16 cellular contexts compared by ENCODE assay signal in genomic region chr1:202215472-202216130, GRCh38. TPM values are rescaled to one million over a fixed set of nuclear protein-coding genes. Genes with fewer than 3 reads are reported as not detected.
DNase-seq lines count a peak whose midpoint lies in the region; ATAC-seq, FAIRE-seq and TF ChIP-seq lines count a peak whose summit lies in the region.
"Had no signal": no experiment of that assay in that cellular context is flagged by ENCODE, and none has a peak within 500 bp of the region (broad histone marks: within the 10 kb centered on the region; RNA-seq: fewer than 3 reads in every experiment).

No MANE protein-coding gene starts in this region.

- peak overlapping the region; percentile 31 for H3K4me3 Mint-ChIP-seq in type B pancreatic cell

- H3K27ac ChIP-seq in ascending aorta (peak overlapping the region; percentile 60 to 74), keratinocyte (ENCODE audit: control insufficient read depth, insufficient read depth, low read length) (no peak overlapping the region)
- H3K27ac ChIP-seq: C4-2B, HL-60 had no signal

- H3K4me1 ChIP-seq in ascending aorta = peaks cover 13 to 51% of the 10 kb centered on the region in 2 donors
- peaks cover 10% of the 10 kb centered on the region for H3K4me1 ChIP-seq in keratinocyte (ENCODE audit: control insufficient read depth, extremely low read depth, insufficient read depth, low read length)

- no peaks in the 10 kb centered on the region for H3K36me3 Mint-ChIP-seq in type B pancreatic cell
- H3K36me3 Mint-ChIP-seq: CD4-positive, alpha-beta memory T cell had no signal

- dilution Hi-C loops in keratinocyte (cut with MboI; ENCODE audit: extremely low pct_ligation_motif_present, low sequenced_read_pairs) = no loop called here

- H3K4me3 ChIP-seq in ascending aorta (peak overlapping the region in 1 of 2 donors; percentile 70), keratinocyte (ENCODE audit: control insufficient read depth in 2 of 3, extremely low read depth in 1 of 3, insufficient read depth in 2 of 3, low read depth in 1 of 3, low read length in 3 of 3) (no peak overlapping the region)

- no peaks in the 10 kb centered on the region for H3K9me1 ChIP-seq in keratinocyte (ENCODE audit: control insufficient read depth, extremely low read depth, insufficient read depth, low read length)

- no peaks in the 10 kb centered on the region for H3K9me3 Mint-ChIP-seq in type B pancreatic cell
- H3K9me3 Mint-ChIP-seq: CD4-positive, alpha-beta memory T cell; GM23338; H9 had no signal

- no peaks in the 10 kb centered on the region for H4K20me1 ChIP-seq in keratinocyte (ENCODE audit: control insufficient read depth, extremely low read depth, insufficient read depth, low read length)

- H3K79me2 ChIP-seq in keratinocyte (ENCODE audit: control insufficient read depth, insufficient read depth, low read length) = no peaks in the 10 kb centered on the region

- no peak for TF ChIP-seq CTCF in ascending aorta (IDR thresholded peaks at IDR 0.05)
- TF ChIP-seq CTCF in keratinocyte (optimal IDR thresholded peaks at IDR 0.05 in 1 of 3, IDR thresholded peaks at IDR 0.05 in 1 of 3, conservative IDR thresholded peaks at IDR 0.05 in 1 of 3; ENCODE audit: extremely low read depth in 1 of 3, insufficient read depth in 2 of 3, low read length in 3 of 3) = no peak
- TF ChIP-seq CTCF in type B pancreatic cell (conservative IDR thresholded peaks at IDR 0.05) = no peak

- DNase-seq in NCI-H82 (lab: John Stamatoyannopoulos, UW) (peak; percentile 45), NCI-H82 treated with DMSO at 0.1 percent for 48 hours (lab: John Stamatoyannopoulos, UW; ENCODE audit: unreplicated experiment) (no peak), ascending aorta (ENCODE audit: low spot score in 2 of 2) (no peak), keratinocyte (ENCODE audit: low read depth, low spot score) (no peak), type B pancreatic cell (ENCODE audit: extremely low spot score, unreplicated experiment) (no peak), ACHN (no peak)
- DNase-seq: 8988T; CD4-positive, alpha-beta memory T cell; DMS153; GF-D8; H9 had no signal

- no peak overlapping the region for H2AFZ ChIP-seq in keratinocyte (ENCODE audit: control insufficient read depth, low read length)

- no peak overlapping the region for H3K9ac ChIP-seq in keratinocyte (ENCODE audit: control insufficient read depth, extremely low read depth, insufficient read depth, low read length)

- no peak overlapping the region for H3K4me2 ChIP-seq in keratinocyte (ENCODE audit: control insufficient read depth, extremely low read depth, insufficient read depth, low read depth, low read length)

- H3K27me3 ChIP-seq in ascending aorta = no peaks in the 10 kb centered on the region
- H3K27me3 ChIP-seq in keratinocyte (ENCODE audit: control insufficient read depth, extremely low read depth, insufficient read depth, low read length) = peaks cover 8% of the 10 kb centered on the region

- peaks cover 13% of the 10 kb centered on the region for H3K4me1 Mint-ChIP-seq in type B pancreatic cell (ENCODE audit: unreplicated experiment)

- intact Hi-C loops in ascending aorta (cut with DNase I) = no loop called here

- peak; percentile 17 for FAIRE-seq in keratinocyte (lab: Jason Lieb, UNC)

- in situ Hi-C loops in ACHN (cut with HindIII; ENCODE audit: low pct_ligation_motif_present, low pct_unique_long_range_greater_than_20kb, low sequenced_read_pairs) = loop anchor here (25.0 kb wide), 1 partner anchor 97 kb away; no protein-coding TSS in a partner anchor

- no peaks in the 10 kb centered on the region for H3K36me3 ChIP-seq in ascending aorta
- no peaks in the 10 kb centered on the region for H3K36me3 ChIP-seq in keratinocyte (ENCODE audit: control insufficient read depth in 2 of 2, extremely low read depth in 1 of 2, insufficient read depth in 2 of 2, low read length in 2 of 2)

- ATAC-seq in HG02588 (IDR thresholded peaks at IDR 0.05; ENCODE audit: unreplicated experiment) (no peak), GM21576 (IDR thresholded peaks at IDR 0.05; ENCODE audit: unreplicated experiment) (no peak)
- ATAC-seq: GM23338 had no signal

- peaks cover 79% of the 10 kb centered on the region for H3K27me3 Mint-ChIP-seq in type B pancreatic cell

- H3K9me3 ChIP-seq in ascending aorta (no peaks in the 10 kb centered on the region), keratinocyte (ENCODE audit: control insufficient read depth, low read depth, low read length) (no peaks in the 10 kb centered on the region)

- H3K27ac Mint-ChIP-seq in type B pancreatic cell = no peak overlapping the region
- H3K27ac Mint-ChIP-seq: CD4-positive, alpha-beta memory T cell; GM23338; H9 had no signal

RNA-seq across cellular contexts. Expression of gene LGR6, which starts 22.0 kb away (rescaled TPM):
- total RNA-seq in ascending aorta (26.0 TPM), type B pancreatic cell (ENCODE audit: low replicate concordance) (2.8 and 6.9 TPM in 2 replicates)
- 0.39 to 1.5 TPM (median 0.42 TPM) in 3 replicates for polyA plus RNA-seq in keratinocyte
- polyA plus RNA-seq in keratinocyte (2011; ENCODE audit: low read depth) = not detected
- polyA plus RNA-seq in keratinocyte (2011; cell fraction: cytosol; rRNA removed) = 0.38 and 0.39 TPM in 2 replicates
- polyA plus RNA-seq in keratinocyte (2011; cell fraction: nucleus; rRNA removed) = 2.4 and 3.1 TPM in 2 replicates
- polyA plus RNA-seq in keratinocyte (2012; ENCODE audit: low replicate concordance) = 1.6 TPM in 1 of 2 replicates, not detected in the other
- polyA minus RNA-seq in keratinocyte = 0.30 to 2.5 TPM (median 1.1 TPM) in 3 replicates
- not detected for polyA minus RNA-seq in keratinocyte (2011; cell fraction: cytosol; rRNA and poly(A)+ RNA removed)
- polyA minus RNA-seq in keratinocyte (2011; cell fraction: nucleus; rRNA and poly(A)+ RNA removed) = 2.2 and 2.4 TPM in 2 replicates

RNA-seq across cellular contexts. Expression of gene PTPN7, which starts 55.2 kb away (rescaled TPM):
- total RNA-seq in ascending aorta (not detected), type B pancreatic cell (ENCODE audit: low replicate concordance) (0.29 TPM in 1 of 2 replicates, not detected in the other)
- polyA plus RNA-seq in keratinocyte = 0.06 to 0.10 TPM in 2 of 3 replicates, not detected in the other
- polyA plus RNA-seq in keratinocyte (2011; ENCODE audit: low read depth) = not detected
- not detected in 2 replicates for polyA plus RNA-seq in keratinocyte (2011; cell fraction: cytosol; rRNA removed)
- polyA plus RNA-seq in keratinocyte (2011; cell fraction: nucleus; rRNA removed) = not detected in 2 replicates
- not detected in 2 replicates for polyA plus RNA-seq in keratinocyte (2012; ENCODE audit: low replicate concordance)
- not detected in 3 replicates for polyA minus RNA-seq in keratinocyte
- polyA minus RNA-seq in keratinocyte (2011; cell fraction: cytosol; rRNA and poly(A)+ RNA removed) = not detected
- not detected in 2 replicates for polyA minus RNA-seq in keratinocyte (2011; cell fraction: nucleus; rRNA and poly(A)+ RNA removed)
- total RNA-seq: GM23338 had no signal
- polyA plus RNA-seq: GM23338 had no signal
